In genomic region chr4:139535228-139535851, GRCh38 we compare ENCODE assay signal across 26 cellular contexts. TPM values are rescaled to one million over a fixed set of nuclear protein-coding genes. Genes with fewer than 3 reads are reported as not detected.
A peak's percentile ranks its signal among the peaks of the same experiment; 100 is the strongest.
DNase-seq lines count a peak whose midpoint lies in the region; ATAC-seq, FAIRE-seq and TF ChIP-seq lines count a peak whose summit lies in the region.
"Had no signal": no experiment of that assay in that cellular context is flagged by ENCODE, and none has a peak within 500 bp of the region (broad histone marks: within the 10 kb centered on the region; RNA-seq: fewer than 3 reads in every experiment).

No MANE protein-coding gene starts in this region.

- POLR2A ChIA-PET in A673 (lab: Charles Lee; ENCODE audit: low non-redundant PET) = no interaction called here

- WGBS in right lobe of liver (ENCODE audit: insufficient coverage, low coverage, low lambda C conversion rate, missing lambda C conversion rate) = 22% methylated on average over 2 of the region's 2 CpGs

- FAIRE-seq in astrocyte (lab: Jason Lieb, UNC) (peak; percentile 50), urothelium cell line (lab: Jason Lieb, UNC) (no peak)
- FAIRE-seq: GM12891 had no signal

- peaks cover 17% of the 10 kb centered on the region for H3K36me3 ChIP-seq in A673 (ENCODE audit: insufficient read depth, low read length, poor library complexity, severe bottlenecking)
- H3K36me3 ChIP-seq in astrocyte (ENCODE audit: insufficient read depth, low read length) = peaks cover 4% of the 10 kb centered on the region
- peaks cover 0 to 10% (median 0%) of the 10 kb centered on the region in 4 donors for H3K36me3 ChIP-seq in right lobe of liver
- peaks cover 0 to 4% (median 2%) of the 10 kb centered on the region in 3 donors for H3K36me3 ChIP-seq in skeletal muscle tissue (ENCODE audit: control insufficient read depth in 3 of 3, insufficient read depth in 3 of 3, low read length in 3 of 3)

- no peak overlapping the region for H3K4me3 Mint-ChIP-seq in astrocyte (ENCODE audit: unreplicated experiment)
- H3K4me3 Mint-ChIP-seq: activated CD4-positive, alpha-beta memory T cell treated with anti-CD3 and anti-CD28 coated beads for 36 hours; neural crest cell; stimulated activated effector memory CD8-positive, alpha-beta T cell treated with anti-CD3 and anti-CD28 coated beads, Interleukin-12 subunit alpha, Interleukin-12 subunit beta, amount 100 ng/mL, for 72 hours had no signal

- ATAC-seq in right lobe of liver = peak; percentile 84 to 87 (median 85)
- ATAC-seq in Right ventricle myocardium inferior = no peak
- ATAC-seq: stimulated activated effector memory CD8-positive, alpha-beta T cell treated with anti-CD3 and anti-CD28 coated beads, Interleukin-12 subunit alpha, Interleukin-12 subunit beta, amount 100 ng/mL, for 72 hours had no signal

- no peak overlapping the region for H3K4me2 ChIP-seq in astrocyte (ENCODE audit: low read length)
- H3K4me2 ChIP-seq: BLaER1 had no signal

- H4K20me1 ChIP-seq in astrocyte (ENCODE audit: insufficient read depth, low read length) = peaks cover 43% of the 10 kb centered on the region

- H3K9me3 Mint-ChIP-seq in astrocyte (ENCODE audit: unreplicated experiment) = no peaks in the 10 kb centered on the region
- H3K9me3 Mint-ChIP-seq: activated CD4-positive, alpha-beta memory T cell treated with anti-CD3 and anti-CD28 coated beads for 36 hours; neural crest cell; stimulated activated effector memory CD8-positive, alpha-beta T cell treated with anti-CD3 and anti-CD28 coated beads, Interleukin-12 subunit alpha, Interleukin-12 subunit beta, amount 100 ng/mL, for 72 hours had no signal

- no peak for DNase-seq in A673 (ENCODE audit: low spot score)
- no peak for DNase-seq in astrocyte (ENCODE audit: low read depth)
- no peak for DNase-seq in right lobe of liver
- no peak for DNase-seq in NCI-H146 treated with DMSO at 0.1 percent for 48 hours (lab: John Stamatoyannopoulos, UW; ENCODE audit: unreplicated experiment)
- DNase-seq in activated T-cell treated with anti-CD3 and anti-CD28 coated beads, Interleukin-2, amount 50 U/mL, for 48 hours = no peak
- no peak for DNase-seq in urothelium cell line (ENCODE audit: low spot score)
- DNase-seq in Right ventricle myocardium inferior (ENCODE audit: missing footprints) = no peak
- DNase-seq: activated CD4-positive, alpha-beta memory T cell treated with anti-CD3 and anti-CD28 coated beads for 36 hours; activated CD4-positive, CD25-positive, alpha-beta regulatory T cell treated with anti-CD3 and anti-CD28 coated beads, Interleukin-2, amount 50 U/mL, for 72 hours; activated naive CD4-positive, alpha-beta T cell treated with Interleukin-2 at 50 U/mL for 16 hours; DMS53; hippocampal formation; mammary epithelial cell; NCI-H1092; NCI-H187 treated with DMSO at 0.1 percent for 48 hours; NCI-H524; posterior cingulate gyrus; Right ventricle myocardium superior; sigmoid colon; T-helper 2 cell had no signal

- H3K9me3 ChIP-seq in A673 (ENCODE audit: low read depth, low read length, poor library complexity, severe bottlenecking) (no peaks in the 10 kb centered on the region), astrocyte (ENCODE audit: insufficient read depth, low read depth, low read length) (no peaks in the 10 kb centered on the region), right lobe of liver (no peaks in the 10 kb centered on the region), skeletal muscle tissue (ENCODE audit: control insufficient read depth in 3 of 3, low read length in 3 of 3) (no peaks in the 10 kb centered on the region)
- H3K9me3 ChIP-seq: BLaER1, sigmoid colon, suprapubic skin had no signal

- TF ChIP-seq POLR2A in right lobe of liver (IDR thresholded peaks at IDR 0.05) = no peak

- BruUV-seq in A673 (replicated peaks; lab: Mats Ljungman, UMichigan) = no TSS peak

- H3K4me1 Mint-ChIP-seq in astrocyte (ENCODE audit: low read depth, unreplicated experiment) = peaks cover 4% of the 10 kb centered on the region

- peaks cover 24% of the 10 kb centered on the region for H3K4me1 ChIP-seq in A673 (ENCODE audit: insufficient read depth, low read length, poor library complexity, severe bottlenecking)
- peaks cover 2% of the 10 kb centered on the region for H3K4me1 ChIP-seq in astrocyte (ENCODE audit: insufficient read depth, low read length)
- H3K4me1 ChIP-seq in right lobe of liver = peaks cover 0 to 13% (median 6%) of the 10 kb centered on the region in 4 donors
- H3K4me1 ChIP-seq in skeletal muscle tissue (ENCODE audit: control insufficient read depth in 3 of 3, insufficient read depth in 3 of 3, low read length in 3 of 3) = peaks cover 15 to 24% (median 17%) of the 10 kb centered on the region in 3 donors
- H3K4me1 ChIP-seq: BLaER1, suprapubic skin had no signal

- H3K27ac ChIP-seq in A673 (ENCODE audit: low read depth, low read length, poor library complexity, severe bottlenecking) (peak overlapping the region; percentile 34), astrocyte (ENCODE audit: low read depth, low read length) (no peak overlapping the region), right lobe of liver (peak overlapping the region; percentile 55 to 93 (median 90)), skeletal muscle tissue (ENCODE audit: low read depth, low read length) (peak overlapping the region; percentile 10)
- H3K27ac ChIP-seq: BLaER1, sigmoid colon, suprapubic skin had no signal

- intact Hi-C loops in A673 (cut with micrococcal nuclease; ENCODE audit: unreplicated experiment) = no loop called here
- intact Hi-C loops in right lobe of liver (cut with DNase I) = no loop called here
- intact Hi-C loops in Right ventricle myocardium inferior (cut with DNase I) = no loop called here

- CTCF ChIA-PET in A673 (lab: Charles Lee) = interaction anchor here (0.5 kb wide), 1 partner anchor 48 kb away, joined by 3 read pairs; no protein-coding TSS in a partner anchor

- H3K27me3 ChIP-seq in A673 (replicated peaks; ENCODE audit: insufficient read depth, low read depth, low read length, poor library complexity) (no peaks in the 10 kb centered on the region), astrocyte (ENCODE audit: insufficient read depth, low read length) (no peaks in the 10 kb centered on the region), right lobe of liver (no peaks in the 10 kb centered on the region), skeletal muscle tissue (ENCODE audit: control insufficient read depth in 3 of 3, insufficient read depth in 3 of 3, low read length in 3 of 3) (no peaks in the 10 kb centered on the region)
- H3K27me3 ChIP-seq: BLaER1, sigmoid colon, suprapubic skin had no signal

- no peak for TF ChIP-seq CTCF in A673 (conservative IDR thresholded peaks at IDR 0.05; ENCODE audit: low read depth, low read length)
- TF ChIP-seq CTCF in astrocyte (IDR thresholded peaks at IDR 0.05; ENCODE audit: insufficient read depth, low read depth, low read length) = no peak
- TF ChIP-seq CTCF in right lobe of liver (IDR thresholded peaks at IDR 0.05) = no peak

- H3K9ac ChIP-seq in astrocyte (ENCODE audit: low read length) (no peak overlapping the region), skeletal muscle tissue (ENCODE audit: low read depth in 1 of 3, low read length in 3 of 3) (peak overlapping the region in 1 of 3 donors; percentile 25)
- H3K9ac ChIP-seq: BLaER1 had no signal

- no peak overlapping the region for H3K27ac Mint-ChIP-seq in astrocyte (ENCODE audit: unreplicated experiment)
- H3K27ac Mint-ChIP-seq: activated CD4-positive, alpha-beta memory T cell treated with anti-CD3 and anti-CD28 coated beads for 36 hours; stimulated activated effector memory CD8-positive, alpha-beta T cell treated with anti-CD3 and anti-CD28 coated beads, Interleukin-12 subunit alpha, Interleukin-12 subunit beta, amount 100 ng/mL, for 72 hours had no signal

- peaks cover 51% of the 10 kb centered on the region for H3K79me2 ChIP-seq in astrocyte (ENCODE audit: insufficient read depth, low read length)

- H3K4me3 ChIP-seq in A673 (ENCODE audit: low read depth, low read length, poor library complexity, severe bottlenecking) (no peak overlapping the region), astrocyte (ENCODE audit: insufficient read depth, low read depth, low read length) (no peak overlapping the region), right lobe of liver (peak overlapping the region in 2 of 3 donors; percentile 20 to 25), skeletal muscle tissue (ENCODE audit: low read length in 3 of 3) (no peak overlapping the region)
- H3K4me3 ChIP-seq: BLaER1, sigmoid colon, suprapubic skin had no signal

- H3K27me3 Mint-ChIP-seq in astrocyte (ENCODE audit: low read depth, unreplicated experiment) = no peaks in the 10 kb centered on the region
- H3K27me3 Mint-ChIP-seq: activated CD4-positive, alpha-beta memory T cell treated with anti-CD3 and anti-CD28 coated beads for 36 hours had no signal

- no peak overlapping the region for H2AFZ ChIP-seq in astrocyte (ENCODE audit: low read depth, low read length)

- H3K36me3 Mint-ChIP-seq in astrocyte (ENCODE audit: low read depth, unreplicated experiment) = peaks cover 15% of the 10 kb centered on the region

RNA-seq across cellular contexts. Expression of gene SETD7, which starts 20.7 kb away (rescaled TPM):
- total RNA-seq in A673 (2021) = 52.8 and 54.6 TPM in 2 replicates
- 51.4 and 55.0 TPM in 2 replicates for total RNA-seq in astrocyte
- total RNA-seq in right lobe of liver = 10 to 100 TPM; 31.6 to 53.7 (median 45.4) TPM
- total RNA-seq in skeletal muscle tissue = 59.0 TPM
- 52.2 TPM for total RNA-seq in Right ventricle myocardium inferior

Comparison
In these comparisons a context has a peak if more than half of its experiments do, and no peak if none do; other contexts are left out.
1. H3K4me3 ChIP-seq: peak in right lobe of liver (2 of 3); none in A673 (single experiment), astrocyte (single experiment) and skeletal muscle tissue (0 of 3).